In the genomic region with DNA sequence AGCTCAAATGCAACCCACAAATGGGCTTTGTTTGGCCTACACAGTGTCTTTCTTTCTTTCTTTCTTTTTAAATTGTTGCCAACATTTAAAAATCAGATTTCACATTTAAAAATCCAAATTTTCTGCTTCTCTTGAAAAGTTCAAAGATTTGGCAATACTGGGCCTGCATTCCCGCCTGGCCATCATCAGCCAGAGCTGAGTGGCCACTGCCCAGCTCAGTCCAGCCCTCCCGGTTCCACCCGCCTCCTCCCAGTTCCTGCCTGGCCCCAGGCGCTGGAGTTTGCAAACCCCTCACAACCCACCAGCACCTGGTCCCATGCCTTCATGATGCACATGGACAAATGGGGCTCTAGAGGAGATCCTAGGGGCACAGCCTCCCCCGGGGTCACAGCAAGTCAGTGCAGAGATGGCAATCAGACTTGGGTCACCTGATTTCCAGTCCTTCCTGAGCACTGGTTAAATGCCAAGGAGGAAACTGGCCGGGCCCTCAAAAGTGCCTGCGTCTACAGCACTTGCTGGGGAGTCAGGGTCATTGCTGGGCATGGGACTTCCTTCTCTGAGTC, we compare ENCODE assay signal across 13 cellular contexts. TPM values are rescaled to one million over a fixed set of nuclear protein-coding genes. Genes with fewer than 3 reads are reported as not detected.
DNase-seq lines count a peak whose midpoint lies in the region; ATAC-seq and TF ChIP-seq lines count a peak whose summit lies in the region.
"Had no signal": no experiment of that assay in that cellular context is flagged by ENCODE, and none has a peak within 500 bp of the region (broad histone marks: within the 10 kb centered on the region; RNA-seq: fewer than 3 reads in every experiment).

No MANE protein-coding gene starts in this region.

- ATAC-seq in gastroesophageal sphincter (peak; percentile 53), omental fat pad (ENCODE audit: low FRiP score) (peak; percentile 43), aorta (ENCODE audit: low FRiP score) (peak; percentile 60), GM18909 (IDR thresholded peaks at IDR 0.05; ENCODE audit: poor library complexity, unreplicated experiment) (no peak)

- peak overlapping the region; percentile 51 for H3K27ac Mint-ChIP-seq in activated CD4-positive, alpha-beta T cell treated with anti-CD3 and anti-CD28 coated beads, Interleukin-2, amount 10 ng/mL, durations not matched to agents 7 days and 5 days

- no peak for DNase-seq in activated CD4-positive, alpha-beta T cell treated with anti-CD3 and anti-CD28 coated beads, Interleukin-2, amount 10 ng/mL, durations not matched to agents 7 days and 5 days
- no peak for DNase-seq in activated CD4-positive, alpha-beta T cell treated with anti-CD3 and anti-CD28 coated beads for 4 hours
- DNase-seq in omental fat pad (ENCODE audit: low spot score) (no peak), aorta (peak in 1 of 2 donors; percentile 84), ACHN (no peak)
- DNase-seq in stimulated activated CD4-positive, alpha-beta T cell treated with anti-CD3 and anti-CD28 coated beads, Interleukin-12 subunit alpha, Interleukin-12 subunit beta, amount 100 ng/mL, for 4 hours, result no peak
- DNase-seq: 8988T; amniotic stem cell; effector CD4-positive, alpha-beta T cell; MV-4-11; WERI-Rb-1 had no signal

- peaks cover 6% of the 10 kb centered on the region for H3K4me1 Mint-ChIP-seq in activated CD4-positive, alpha-beta T cell treated with anti-CD3 and anti-CD28 coated beads, Interleukin-2, amount 10 ng/mL, durations not matched to agents 7 days and 5 days

- no peak overlapping the region for H3K4me3 ChIP-seq in gastroesophageal sphincter
- H3K4me3 ChIP-seq in aorta (ENCODE audit: low read length in 2 of 2), result no peak overlapping the region

- 66 to 68% methylated on average over 2 to 4 of the region's 7 CpGs for WGBS in gastroesophageal sphincter (ENCODE audit: low coverage in 1 of 2), 2 donors
- WGBS in aorta, 2 donors, result 81 to 84% methylated on average over 7 of the region's 7 CpGs

- peak overlapping the region in 3 of 4 donors; percentile 54 to 63 (median 60) for H3K27ac ChIP-seq in gastroesophageal sphincter
- no peak overlapping the region for H3K27ac ChIP-seq in aorta (ENCODE audit: low read depth in 1 of 2, low read length in 2 of 2)
- H3K27ac ChIP-seq: WERI-Rb-1 had no signal

- CTCF ChIA-PET in activated CD4-positive, alpha-beta T cell treated with anti-CD3 and anti-CD28 coated beads, Interleukin-2, amount 10 ng/mL, durations not matched to agents 7 days and 5 days (lab: Charles Lee), result interaction anchor here (0.9 to 1.5 kb wide), 2 partner anchors 19 to 78 kb away, joined by 3 read pairs; no protein-coding TSS in a partner anchor

- intact Hi-C loops in aorta (cut with DNase I), result no loop called here

- no peaks in the 10 kb centered on the region for H3K27me3 ChIP-seq in gastroesophageal sphincter
- H3K27me3 ChIP-seq in aorta (ENCODE audit: control insufficient read depth in 1 of 2, insufficient read depth in 2 of 2, low read length in 1 of 2), result no peaks in the 10 kb centered on the region

- POLR2A ChIA-PET in activated CD4-positive, alpha-beta T cell treated with anti-CD3 and anti-CD28 coated beads, Interleukin-2, amount 10 ng/mL, durations not matched to agents 7 days and 5 days (lab: Charles Lee), result no interaction called here

- H3K27me3 Mint-ChIP-seq in activated CD4-positive, alpha-beta T cell treated with anti-CD3 and anti-CD28 coated beads, Interleukin-2, amount 10 ng/mL, durations not matched to agents 7 days and 5 days, result peaks cover 10% of the 10 kb centered on the region

- no peaks in the 10 kb centered on the region for H3K36me3 Mint-ChIP-seq in activated CD4-positive, alpha-beta T cell treated with anti-CD3 and anti-CD28 coated beads, Interleukin-2, amount 10 ng/mL, durations not matched to agents 7 days and 5 days (ENCODE audit: low read depth)

- no peak for TF ChIP-seq EP300 in gastroesophageal sphincter (IDR thresholded peaks at IDR 0.05)

- in situ Hi-C loops in ACHN (cut with HindIII; ENCODE audit: low pct_ligation_motif_present, low pct_unique_long_range_greater_than_20kb, low sequenced_read_pairs), result no loop called here

- H3K9me3 Mint-ChIP-seq in activated CD4-positive, alpha-beta T cell treated with anti-CD3 and anti-CD28 coated beads, Interleukin-2, amount 10 ng/mL, durations not matched to agents 7 days and 5 days, result no peaks in the 10 kb centered on the region

- TF ChIP-seq CTCF in gastroesophageal sphincter (IDR thresholded peaks at IDR 0.05) (no peak), omental fat pad (IDR thresholded peaks at IDR 0.05) (no peak)

- H3K9me3 ChIP-seq in gastroesophageal sphincter (no peaks in the 10 kb centered on the region), aorta (ENCODE audit: control insufficient read depth, low read length) (no peaks in the 10 kb centered on the region)

- H3K4me3 Mint-ChIP-seq in activated CD4-positive, alpha-beta T cell treated with anti-CD3 and anti-CD28 coated beads, Interleukin-2, amount 10 ng/mL, durations not matched to agents 7 days and 5 days, result no peak overlapping the region

- H3K36me3 ChIP-seq in gastroesophageal sphincter, result no peaks in the 10 kb centered on the region
- H3K36me3 ChIP-seq in aorta (ENCODE audit: control insufficient read depth in 1 of 2, insufficient read depth in 2 of 2, low read length in 1 of 2), result no peaks in the 10 kb centered on the region
- H3K36me3 ChIP-seq: WERI-Rb-1 had no signal

- peaks cover 0 to 34% (median 13%) of the 10 kb centered on the region in 3 donors for H3K4me1 ChIP-seq in gastroesophageal sphincter
- no peaks in the 10 kb centered on the region for H3K4me1 ChIP-seq in aorta (ENCODE audit: control insufficient read depth in 1 of 2, insufficient read depth in 2 of 2, low read length in 2 of 2)

- no peak for TF ChIP-seq POLR2A in gastroesophageal sphincter (IDR thresholded peaks at IDR 0.05)

RNA-seq across cellular contexts. Expression of a gene that starts 40.9 kb away (rescaled TPM):
- 100 to 1,000 TPM; 481 to 584 TPM for total RNA-seq in activated CD4-positive, alpha-beta T cell treated with anti-CD3 and anti-CD28 coated beads, Interleukin-2, amount 10 ng/mL, durations not matched to agents 7 days and 5 days
- 10 to 100 TPM in 3 of 4 donors, 1 to 10 TPM in 1; 8.9 to 75.4 (median 40.4) TPM for total RNA-seq in gastroesophageal sphincter
- 100 to 1,000 TPM in 3 of 4 donors, 10 to 100 TPM in 1; 87.4 to 327 (median 154) TPM for total RNA-seq in omental fat pad
- total RNA-seq in aorta, result 100 to 1,000 TPM; 114 to 116 TPM
- 100 to 1,000 TPM in 1 of 2 donors, 10 to 100 TPM in 1; 18.0 to 122 TPM for polyA plus RNA-seq in aorta

Comparison
In these comparisons a context has a peak if more than half of its experiments do, and no peak if none do; other contexts are left out.
1. H3K27ac ChIP-seq: peak in gastroesophageal sphincter (3 of 4); none in aorta (0 of 2).